ENCODE assay signal across 8 cellular contexts in genomic region chr2:172084484-172084733, GRCh38. TPM values are rescaled to one million over a fixed set of nuclear protein-coding genes. Genes with fewer than 3 reads are reported as not detected.
DNase-seq lines count a peak whose midpoint lies in the region; ATAC-seq and TF ChIP-seq lines count a peak whose summit lies in the region.

No MANE protein-coding gene starts in this region.

- no peaks in the 10 kb centered on the region for H3K36me3 ChIP-seq in BLaER1
- no peaks in the 10 kb centered on the region for H3K36me3 ChIP-seq in H7 (replicated peaks; ENCODE audit: control insufficient read depth, insufficient read depth, low read length)

- peak overlapping the region; percentile 58 for H3K4me3 ChIP-seq in BLaER1
- peak overlapping the region; percentile 47 for H3K4me3 ChIP-seq in H7 (ENCODE audit: insufficient read depth, low read depth, low read length)

- peaks cover 78 to 92% (median 81%) of the 10 kb centered on the region in 3 donors for H3K27me3 Mint-ChIP-seq in immature natural killer cell (ENCODE audit: low read depth in 3 of 3)

- no peak for ATAC-seq in left colon
- ATAC-seq in HG02610 (IDR thresholded peaks at IDR 0.05; ENCODE audit: unreplicated experiment), result no peak
- no peak for ATAC-seq in GM18867 (IDR thresholded peaks at IDR 0.05; ENCODE audit: unreplicated experiment)
- ATAC-seq in GM21737 (IDR thresholded peaks at IDR 0.05; ENCODE audit: unreplicated experiment), result no peak

- no peak overlapping the region for H3K27ac Mint-ChIP-seq in immature natural killer cell

- H3K27me3 ChIP-seq in BLaER1 (peaks cover 100% of the 10 kb centered on the region), H7 (ENCODE audit: control insufficient read depth, insufficient read depth, low read length) (peaks cover 99% of the 10 kb centered on the region)

- H3K9me3 Mint-ChIP-seq in immature natural killer cell, result peaks cover 0 to 15% (median 1%) of the 10 kb centered on the region in 6 donors

- TF ChIP-seq CTCF in VCaP (conservative IDR thresholded peaks at IDR 0.05), result no peak

- peaks cover 16% of the 10 kb centered on the region for H3K4me1 ChIP-seq in BLaER1

- H3K27ac ChIP-seq in BLaER1 (no peak overlapping the region), VCaP (peak overlapping the region; percentile 94)

- peak; percentile 82 for DNase-seq in H7
- no peak for DNase-seq in immature natural killer cell
- no peak for DNase-seq in left colon

- peak overlapping the region; percentile 82 to 90 (median 84) for H3K4me3 Mint-ChIP-seq in immature natural killer cell

- H4K20me1 ChIP-seq in BLaER1, result peaks cover 99% of the 10 kb centered on the region

- H3K4me2 ChIP-seq in BLaER1, result peak overlapping the region; percentile 83

- peaks cover 35% of the 10 kb centered on the region for H3K9me3 ChIP-seq in BLaER1

- intact Hi-C loops in left colon (cut with DNase I, micrococcal nuclease), result no loop called here

- peaks cover 0 to 7% (median 0%) of the 10 kb centered on the region in 3 donors for H3K36me3 Mint-ChIP-seq in immature natural killer cell

- H3K4me1 Mint-ChIP-seq in immature natural killer cell, result peaks cover 57 to 65% of the 10 kb centered on the region in 2 donors

- no peak overlapping the region for H3K9ac ChIP-seq in BLaER1

RNA-seq across cellular contexts. Expression of gene DLX1, which starts 0.9 kb away (rescaled TPM):
- 0.26 TPM in 1 of 2 replicates, not detected in the other for total RNA-seq in H7 (2014; rRNA removed; shearing (Covaris generic))
- polyA plus RNA-seq in immature natural killer cell, result not detected
- total RNA-seq in left colon, result under 1 TPM in 1 of 2 donors, not detected in 1; 0.17 TPM

RNA-seq across cellular contexts. Expression of gene DLX2, which starts 18.3 kb away (rescaled TPM):
- total RNA-seq in H7 (2014; rRNA removed; shearing (Covaris generic)), result not detected in 2 replicates
- polyA plus RNA-seq in immature natural killer cell, result under 1 TPM in 2 of 3 donors, not detected in 1; 0.10 to 0.37 TPM
- under 1 TPM in 1 of 2 donors, not detected in 1; 0.11 TPM for total RNA-seq in left colon
